Comparison of ENCODE assay signal across 8 cellular contexts in genomic region chr1:192489748-192490147, GRCh38.
DNase-seq lines count a peak whose midpoint lies in the region; ATAC-seq and TF ChIP-seq lines count a peak whose summit lies in the region.

No MANE protein-coding gene starts in this region.

- DNase-seq in DMS 273 (lab: John Stamatoyannopoulos, UW; ENCODE audit: unreplicated experiment) (peak; percentile 8), DMS 273 treated with DMSO at 0.1 percent for 48 hours (lab: John Stamatoyannopoulos, UW) (no peak), MV-4-11 (lab: John Stamatoyannopoulos, UW) (peak; percentile 75), heart right ventricle (peak in 1 of 2 donors; percentile 64), smooth muscle cell (lab: John Stamatoyannopoulos, UW; ENCODE audit: unreplicated experiment) (peak; percentile 14)

- no peaks in the 10 kb centered on the region for H3K36me3 ChIP-seq in heart right ventricle
- H3K36me3 ChIP-seq in smooth muscle cell (ENCODE audit: low read depth), result no peaks in the 10 kb centered on the region

- peaks cover 22% of the 10 kb centered on the region for H3F3A ChIP-seq in smooth muscle cell (ENCODE audit: low read depth)

- 27 to 30% methylated on average over 2 of the region's 2 CpGs for WGBS in heart right ventricle, 2 donors
- 22% methylated on average over 2 of the region's 2 CpGs for WGBS in smooth muscle cell (ENCODE audit: low lambda C conversion rate)

- no peaks in the 10 kb centered on the region for H3K79me2 ChIP-seq in smooth muscle cell (ENCODE audit: low read depth)

- H3K27me3 ChIP-seq in heart right ventricle (no peaks in the 10 kb centered on the region), smooth muscle cell (ENCODE audit: low read depth) (no peaks in the 10 kb centered on the region)

- H2AFZ ChIP-seq in smooth muscle cell (ENCODE audit: low read depth), result no peak overlapping the region

- peak overlapping the region; percentile 49 for H3K4me2 ChIP-seq in smooth muscle cell

- H4K20me1 ChIP-seq in smooth muscle cell (ENCODE audit: low read depth), result no peaks in the 10 kb centered on the region

- H3K9me3 ChIP-seq in heart right ventricle (no peaks in the 10 kb centered on the region), smooth muscle cell (replicated peaks; ENCODE audit: low read depth) (no peaks in the 10 kb centered on the region)

- intact Hi-C loops in heart right ventricle (cut with DNase I), result loop anchor here in 1 of 10 donors (5.0 kb wide), 1 partner anchor 98 kb away; no protein-coding TSS in a partner anchor

- H3K9ac ChIP-seq in smooth muscle cell (ENCODE audit: low read depth), result peak overlapping the region; percentile 93

- TF ChIP-seq CTCF in VCaP (conservative IDR thresholded peaks at IDR 0.05) (no peak), heart right ventricle (IDR thresholded peaks at IDR 0.05) (no peak), smooth muscle cell (IDR thresholded peaks at IDR 0.05; ENCODE audit: borderline replicate concordance, insufficient read depth, poor library complexity, severe bottlenecking) (no peak)

- ATAC-seq in GM21737 (IDR thresholded peaks at IDR 0.05; ENCODE audit: unreplicated experiment) (peak; percentile 83), heart right ventricle (peak in 7 of 8 donors; percentile 85 to 97 (median 91)), GM19324 (IDR thresholded peaks at IDR 0.05; ENCODE audit: low FRiP score, unreplicated experiment) (no peak)

- H3K4me1 ChIP-seq in heart right ventricle (peaks cover 0 to 32% (median 9%) of the 10 kb centered on the region in 9 donors), smooth muscle cell (ENCODE audit: low read depth) (peaks cover 14% of the 10 kb centered on the region)

- H3K27ac ChIP-seq in VCaP, result peak overlapping the region; percentile 33
- peak overlapping the region in 7 of 10 donors; percentile 23 to 58 (median 44) for H3K27ac ChIP-seq in heart right ventricle
- peak overlapping the region; percentile 97 for H3K27ac ChIP-seq in smooth muscle cell (ENCODE audit: low read depth)

- H3K4me3 ChIP-seq in heart right ventricle, result no peak overlapping the region
- no peak overlapping the region for H3K4me3 ChIP-seq in smooth muscle cell

Comparison
In these comparisons a context has a peak if more than half of its experiments do, and no peak if none do; other contexts are left out.
1. H3K27ac ChIP-seq: peak in every context shown above with its lines; median percentile 97 in smooth muscle cell; 44 in heart right ventricle; 33 in VCaP.